Comparison of ENCODE assay signal across 10 cellular contexts in the genomic region with DNA sequence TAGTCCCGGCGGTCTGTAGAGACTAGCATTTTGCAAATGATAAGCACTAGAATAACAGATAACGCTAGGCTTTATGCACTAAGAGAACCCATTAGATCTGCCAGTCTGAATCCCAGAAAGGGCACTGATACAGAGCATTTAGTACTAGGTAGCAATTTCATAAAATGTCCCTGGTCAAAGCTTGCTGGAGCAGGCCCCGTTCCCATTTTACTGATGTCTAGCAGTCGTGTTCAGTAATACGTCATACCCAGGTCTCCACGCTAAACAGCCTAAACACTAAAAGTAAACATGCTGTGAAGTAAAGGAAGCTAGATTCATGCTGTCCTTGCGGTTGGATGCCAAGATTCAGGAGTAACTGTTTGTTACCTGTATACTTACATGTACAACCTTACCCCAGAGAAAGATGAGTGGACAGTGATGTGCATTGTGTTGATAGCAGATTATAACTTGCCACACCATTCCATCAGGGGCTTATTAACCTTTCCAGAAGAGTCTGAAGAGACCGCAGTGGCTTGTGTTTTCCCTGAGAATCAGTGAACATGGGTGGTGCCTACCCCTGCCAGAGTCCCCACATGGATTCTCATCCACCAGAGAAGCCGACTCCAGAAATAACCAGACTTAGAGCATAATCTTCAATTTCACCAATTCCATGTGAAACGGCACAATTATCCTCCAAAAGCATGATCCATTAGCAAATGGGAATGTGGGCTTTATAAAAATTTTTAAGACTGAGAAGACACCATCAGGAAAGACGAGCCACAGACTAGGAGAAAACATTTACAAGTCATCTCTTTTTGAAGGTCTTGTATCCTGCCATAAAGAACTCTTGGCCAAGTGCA. TPM values are rescaled to one million over a fixed set of nuclear protein-coding genes. Genes with fewer than 3 reads are reported as not detected.
DNase-seq lines count a peak whose midpoint lies in the region; ATAC-seq, FAIRE-seq and TF ChIP-seq lines count a peak whose summit lies in the region.
"Had no signal": no experiment of that assay in that cellular context is flagged by ENCODE, and none has a peak within 500 bp of the region (broad histone marks: within the 10 kb centered on the region; RNA-seq: fewer than 3 reads in every experiment).

No MANE protein-coding gene starts in this region.

- H3K9me3 Mint-ChIP-seq in CD8-positive, alpha-beta memory T cell, result peaks cover 0 to 12% (median 6%) of the 10 kb centered on the region in 5 donors

- H3K36me3 Mint-ChIP-seq in CD8-positive, alpha-beta memory T cell, result peaks cover 17 to 74% (median 29%) of the 10 kb centered on the region in 3 donors

- H3K4me3 Mint-ChIP-seq in CD8-positive, alpha-beta memory T cell, result peak overlapping the region; percentile 32 to 91 (median 56)

- no peak for TF ChIP-seq CTCF in pancreas (IDR thresholded peaks at IDR 0.05)

- H3K27me3 ChIP-seq in CD8-positive, alpha-beta memory T cell (ENCODE audit: insufficient read depth, low read length, poor library complexity, severe bottlenecking), result no peaks in the 10 kb centered on the region
- no peaks in the 10 kb centered on the region for H3K27me3 ChIP-seq in pancreas

- CTCF ChIA-PET in CD8-positive, alpha-beta memory T cell (lab: Charles Lee), result interaction anchor here (0.7 to 2.2 kb wide), 5 partner anchors 12 to 76 kb away, joined by 3 to 6 read pairs (median 3); a partner anchor contains a TSS
- CTCF ChIA-PET in HEK293T (lab: Yijun Ruan, JAX), result interaction anchor here (0.8 to 1.3 kb wide), 3 partner anchors 17 to 54 kb away, joined by 3 read pairs; no protein-coding TSS in a partner anchor

- peak overlapping the region; percentile 14 for H3K27ac ChIP-seq in CD8-positive, alpha-beta memory T cell (ENCODE audit: low read depth, low read length)
- peak overlapping the region in 1 of 4 donors; percentile 22 for H3K27ac ChIP-seq in pancreas

- peak overlapping the region; percentile 83 to 97 (median 93) for H3K27ac Mint-ChIP-seq in CD8-positive, alpha-beta memory T cell

- ATAC-seq in pancreas, result no peak
- no peak for ATAC-seq in GM19397 (IDR thresholded peaks at IDR 0.05; ENCODE audit: unreplicated experiment)
- ATAC-seq in GM18870 (IDR thresholded peaks at IDR 0.05; ENCODE audit: unreplicated experiment), result no peak

- H3K27me3 Mint-ChIP-seq in CD8-positive, alpha-beta memory T cell, result peaks cover 0 to 10% of the 10 kb centered on the region in 2 donors

- peaks cover 53% of the 10 kb centered on the region for H3K4me1 ChIP-seq in CD8-positive, alpha-beta memory T cell (ENCODE audit: insufficient read depth, low read length)
- peaks cover 12 to 27% (median 22%) of the 10 kb centered on the region in 3 donors for H3K4me1 ChIP-seq in pancreas

- intact Hi-C loops in pancreas (cut with DNase I), result no loop called here
- intact Hi-C loops in posterior cingulate gyrus (cut with DNase I), result loop anchor here (10.0 kb wide), 1 partner anchor 382 kb away; a partner anchor contains a TSS

- peaks cover 64 to 81% (median 75%) of the 10 kb centered on the region in 3 donors for H3K4me1 Mint-ChIP-seq in CD8-positive, alpha-beta memory T cell

- H3K4me3 ChIP-seq in CD8-positive, alpha-beta memory T cell (ENCODE audit: low read length), result no peak overlapping the region
- H3K4me3 ChIP-seq in pancreas, result no peak overlapping the region
- H3K4me3 ChIP-seq: MG63 had no signal

- POLR2A ChIA-PET in CD8-positive, alpha-beta memory T cell (lab: Charles Lee), result interaction anchor here (0.9 kb wide), 1 partner anchor 184 kb away, joined by 3 read pairs; a partner anchor contains a TSS
- POLR2A ChIA-PET in HEK293T (lab: Yijun Ruan, JAX), result interaction anchor here (0.5 to 5.9 kb wide), 10 partner anchors 11 to 91 kb away, joined by 3 to 41 read pairs (median 3); a partner anchor contains a TSS

- no peaks in the 10 kb centered on the region for H3K9me3 ChIP-seq in CD8-positive, alpha-beta memory T cell (ENCODE audit: low read length)
- H3K9me3 ChIP-seq in pancreas, result no peaks in the 10 kb centered on the region

- DNase-seq in CD8-positive, alpha-beta memory T cell, result no peak
- DNase-seq in HEK293T (ENCODE audit: extremely low spot score) (no peak), SW480 (ENCODE audit: low spot score) (peak; percentile 50), fibroblast of peridontal ligament (ENCODE audit: extremely low read depth) (peak; percentile 41), pancreas (no peak), posterior cingulate gyrus (no peak)

- WGBS in pancreas, 2 donors, result 62% methylated on average over 12 of the region's 12 CpGs

- FAIRE-seq in pancreas (lab: Jason Lieb, UNC), result no peak
- FAIRE-seq: GM18507 had no signal

- H3K36me3 ChIP-seq in CD8-positive, alpha-beta memory T cell (ENCODE audit: insufficient read depth, low read length), result peaks cover 49% of the 10 kb centered on the region
- H3K36me3 ChIP-seq in pancreas, result peaks cover 16 to 40% (median 32%) of the 10 kb centered on the region in 3 donors

TF ChIP-seq in HEK293T, 16 proteins besides CTCF, POLR2A, EP300 and RAD21:
- TF ChIP-seq L3MBTL2 (conservative IDR thresholded peaks at IDR 0.05) (peak; percentile 34; the same call in 1 of the 2 replicates), FOXK2 (IDR thresholded peaks at IDR 0.05) (peak; percentile 89), SP1 (IDR thresholded peaks at IDR 0.05) (no peak), FOXA1 (IDR thresholded peaks at IDR 0.05) (no peak), ELF4 (IDR thresholded peaks at IDR 0.05) (peak; percentile 29; the same call in 1 of the 2 replicates), BHLHE40 (IDR thresholded peaks at IDR 0.05; ENCODE audit: borderline replicate concordance) (peak; percentile 9; the same call in 1 of the 2 replicates)

RNA-seq across cellular contexts. Expression of a gene that starts 3.4 kb away (rescaled TPM):
- total RNA-seq in CD8-positive, alpha-beta memory T cell, result 1,000 to 10,000 TPM; 2,863 to 2,871 TPM
- polyA plus RNA-seq in CD8-positive, alpha-beta memory T cell, result 1,959 TPM
- total RNA-seq in pancreas, result 1,000 to 10,000 TPM in 4 of 6 donors, 100 to 1,000 TPM in 2; 765 to 1,427 (median 1,126) TPM
- 1,000 to 10,000 TPM; 2,346 to 2,426 TPM for polyA plus RNA-seq in pancreas

RNA-seq across cellular contexts. Expression of a gene that starts 5.4 kb away (rescaled TPM):
- 1,000 to 10,000 TPM; 3,865 to 3,912 TPM for total RNA-seq in CD8-positive, alpha-beta memory T cell
- polyA plus RNA-seq in CD8-positive, alpha-beta memory T cell, result 2,679 TPM
- 1,000 to 10,000 TPM; 1,459 to 2,866 (median 2,217) TPM for total RNA-seq in pancreas
- 1,000 to 10,000 TPM; 1,585 to 1,842 TPM for polyA plus RNA-seq in pancreas

RNA-seq across cellular contexts. Expression of a gene that starts 18.8 kb away (rescaled TPM):
- total RNA-seq in CD8-positive, alpha-beta memory T cell, result 10 to 100 TPM; 63.9 to 71.5 TPM
- 148 TPM for polyA plus RNA-seq in CD8-positive, alpha-beta memory T cell
- 1 to 10 TPM in 5 of 6 donors, under 1 TPM in 1; 0.79 to 3.7 (median 1.8) TPM for total RNA-seq in pancreas
- polyA plus RNA-seq in pancreas, result 1 to 10 TPM; 7.1 to 8.4 TPM

RNA-seq across cellular contexts. Expression of a gene that starts 19.7 kb away (rescaled TPM):
- total RNA-seq in CD8-positive, alpha-beta memory T cell, result 10 to 100 TPM; 16.2 to 16.3 TPM
- polyA plus RNA-seq in CD8-positive, alpha-beta memory T cell, result 52.4 TPM
- 100 to 1,000 TPM in 1 of 6 donors, 10 to 100 TPM in 5; 48.4 to 105 (median 66.3) TPM for total RNA-seq in pancreas
- 10 to 100 TPM; 74.5 to 87.8 TPM for polyA plus RNA-seq in pancreas

RNA-seq across cellular contexts. Expression of a gene that starts 35.0 kb away (rescaled TPM):
- 1 to 10 TPM; 1.4 to 1.7 TPM for total RNA-seq in CD8-positive, alpha-beta memory T cell
- polyA plus RNA-seq in CD8-positive, alpha-beta memory T cell, result 2.1 TPM
- 10 to 100 TPM in 1 of 6 donors, 1 to 10 TPM in 5; 1.6 to 16.5 (median 4.8) TPM for total RNA-seq in pancreas
- 10 to 100 TPM; 38.7 to 41.5 TPM for polyA plus RNA-seq in pancreas

Comparison
In these comparisons a context has a peak if more than half of its experiments do, and no peak if none do; other contexts are left out.
1. DNase-seq: peak in SW480 (single experiment) and fibroblast of peridontal ligament (single experiment); none in CD8-positive, alpha-beta memory T cell (0 of 5), HEK293T (single experiment), pancreas (0 of 6) and posterior cingulate gyrus (0 of 10).
2. RNA of a gene that starts 18.8 kb away (total RNA-seq): 63.9 to 71.5 TPM in CD8-positive, alpha-beta memory T cell; 0.79 to 3.7 TPM in pancreas; every median in the first group is over 10 times any median in the second.